1 cellular context compared by ENCODE assay signal in the genomic region with DNA sequence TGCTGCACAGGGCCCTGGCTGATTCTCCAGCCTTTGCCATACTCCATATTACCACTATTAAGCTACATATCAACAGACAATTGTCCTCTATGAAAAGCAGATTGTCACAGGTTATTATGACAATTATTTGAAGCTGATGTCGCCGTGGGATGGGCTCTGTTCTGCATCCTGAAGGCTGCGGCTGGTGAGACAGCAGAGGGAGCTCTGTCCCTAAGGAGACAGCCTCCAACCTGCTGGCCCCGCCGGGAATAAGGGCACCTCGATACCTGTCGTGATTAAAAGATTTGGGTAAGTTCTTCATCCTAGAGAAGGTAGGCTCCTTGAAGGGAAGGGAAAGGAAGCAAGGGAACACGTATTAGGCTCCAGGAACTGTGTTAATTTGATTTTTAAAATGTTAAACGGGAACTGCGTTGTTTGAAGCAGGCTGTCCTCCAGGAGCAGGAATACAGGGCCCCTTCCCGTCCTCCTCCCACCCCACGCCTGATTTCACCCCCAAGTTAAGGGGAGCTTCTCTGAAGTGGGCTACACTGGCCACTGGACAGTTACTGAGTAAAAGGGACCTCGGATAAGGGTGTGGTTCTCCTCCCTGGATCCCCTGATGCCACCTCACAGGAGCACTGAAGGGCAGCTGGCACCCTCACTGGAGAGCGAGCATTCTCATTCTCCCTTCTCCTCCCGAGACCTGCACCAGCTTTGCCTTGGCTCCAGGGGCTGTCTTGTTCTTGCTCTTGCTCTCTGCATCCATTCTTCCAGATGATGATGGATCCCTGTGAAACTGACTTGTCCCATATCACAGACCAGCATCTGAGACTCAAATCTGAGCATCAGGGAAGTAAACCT.
TF ChIP-seq lines count a peak whose summit lies in the region.

No MANE protein-coding gene starts in this region.

TF ChIP-seq in K562, 482 proteins besides CTCF, POLR2A, EP300 and RAD21:
- TF ChIP-seq SMC3 (conservative IDR thresholded peaks at IDR 0.05; ENCODE audit: insufficient read depth, low read depth, low read length) (peak; percentile 33; the same call in 1 of the 2 replicates), SMARCA4 (IDR thresholded peaks at IDR 0.05) (no peak)
